In genomic region chr6:39792501-39793450, GRCh38 we compare ENCODE assay signal across 9 cellular contexts. TPM values are rescaled to one million over a fixed set of nuclear protein-coding genes. Genes with fewer than 3 reads are reported as not detected.
A peak's percentile ranks its signal among the peaks of the same experiment; 100 is the strongest.
DNase-seq lines count a peak whose midpoint lies in the region; ATAC-seq and TF ChIP-seq lines count a peak whose summit lies in the region.
"Had no signal": no experiment of that assay in that cellular context is flagged by ENCODE, and none has a peak within 500 bp of the region (broad histone marks: within the 10 kb centered on the region; RNA-seq: fewer than 3 reads in every experiment).

No MANE protein-coding gene starts in this region.

- H3K9me3 Mint-ChIP-seq in activated naive CD8-positive, alpha-beta T cell (ENCODE audit: low read depth): no peaks in the 10 kb centered on the region
- H3K9me3 Mint-ChIP-seq in activated naive CD8-positive, alpha-beta T cell treated with anti-CD3 and anti-CD28 coated beads, Interleukin-2, amount 50 U/mL, for 24 hours: no peaks in the 10 kb centered on the region
- H3K9me3 Mint-ChIP-seq in nephron: no peaks in the 10 kb centered on the region

- H3K36me3 Mint-ChIP-seq in activated naive CD8-positive, alpha-beta T cell: no peaks in the 10 kb centered on the region
- no peaks in the 10 kb centered on the region for H3K36me3 Mint-ChIP-seq in activated naive CD8-positive, alpha-beta T cell treated with anti-CD3 and anti-CD28 coated beads, Interleukin-2, amount 50 U/mL, for 24 hours (ENCODE audit: low read depth)
- H3K36me3 Mint-ChIP-seq in nephron (ENCODE audit: low read depth): no peaks in the 10 kb centered on the region

- no peak for DNase-seq in activated naive CD8-positive, alpha-beta T cell treated with anti-CD3 and anti-CD28 coated beads, Interleukin-2, amount 50 U/mL, for 24 hours
- no peak for DNase-seq in esophagus squamous epithelium (lab: John Stamatoyannopoulos, UW)
- DNase-seq in NCI-H69 (lab: John Stamatoyannopoulos, UW): no peak
- DNase-seq in kidney tubule cell (ENCODE audit: low spot score): no peak
- DNase-seq: PC-9 had no signal

- H3K4me1 Mint-ChIP-seq in activated naive CD8-positive, alpha-beta T cell (ENCODE audit: low read depth): peaks cover 5% of the 10 kb centered on the region
- no peaks in the 10 kb centered on the region for H3K4me1 Mint-ChIP-seq in activated naive CD8-positive, alpha-beta T cell treated with anti-CD3 and anti-CD28 coated beads, Interleukin-2, amount 50 U/mL, for 24 hours
- H3K4me1 Mint-ChIP-seq in nephron: peaks cover 49% of the 10 kb centered on the region

- intact Hi-C loops in esophagus squamous epithelium (cut with DNase I): no loop called here

- peaks cover 33% of the 10 kb centered on the region for H3K27me3 Mint-ChIP-seq in activated naive CD8-positive, alpha-beta T cell
- H3K27me3 Mint-ChIP-seq in activated naive CD8-positive, alpha-beta T cell treated with anti-CD3 and anti-CD28 coated beads, Interleukin-2, amount 50 U/mL, for 24 hours: peaks cover 51% of the 10 kb centered on the region
- peaks cover 18% of the 10 kb centered on the region for H3K27me3 Mint-ChIP-seq in nephron (ENCODE audit: low read depth)

- no peak for TF ChIP-seq POLR2A in esophagus squamous epithelium (IDR thresholded peaks at IDR 0.05)

- H3K36me3 ChIP-seq in esophagus squamous epithelium (no peaks in the 10 kb centered on the region), urinary bladder (ENCODE audit: insufficient read depth) (no peaks in the 10 kb centered on the region)

- 24 to 26% methylated on average over 13 to 14 of the region's 33 CpGs for WGBS in esophagus squamous epithelium, 2 donors
- WGBS in urinary bladder: 7% methylated on average over 33 of the region's 33 CpGs

- H3K9me3 ChIP-seq in esophagus squamous epithelium: no peaks in the 10 kb centered on the region

- ATAC-seq in activated naive CD8-positive, alpha-beta T cell treated with anti-CD3 and anti-CD28 coated beads, Interleukin-2, amount 50 U/mL, for 24 hours: no peak
- ATAC-seq in HG02840 (IDR thresholded peaks at IDR 0.05; ENCODE audit: low FRiP score, unreplicated experiment): no peak

- peak overlapping the region; percentile 70 to 90 (median 83) for H3K27ac ChIP-seq in esophagus squamous epithelium
- H3K27ac ChIP-seq in urinary bladder (ENCODE audit: low read depth): peak overlapping the region; percentile 35
- H3K27ac ChIP-seq: PC-9 had no signal

- peak overlapping the region; percentile 42 for H3K4me3 Mint-ChIP-seq in activated naive CD8-positive, alpha-beta T cell
- no peak overlapping the region for H3K4me3 Mint-ChIP-seq in activated naive CD8-positive, alpha-beta T cell treated with anti-CD3 and anti-CD28 coated beads, Interleukin-2, amount 50 U/mL, for 24 hours
- peak overlapping the region; percentile 90 to 95 (median 91) for H3K4me3 Mint-ChIP-seq in nephron

- H3K27ac Mint-ChIP-seq in activated naive CD8-positive, alpha-beta T cell: no peak overlapping the region
- no peak overlapping the region for H3K27ac Mint-ChIP-seq in activated naive CD8-positive, alpha-beta T cell treated with anti-CD3 and anti-CD28 coated beads, Interleukin-2, amount 50 U/mL, for 24 hours
- peak overlapping the region; percentile 57 to 89 (median 89) for H3K27ac Mint-ChIP-seq in nephron

- H3K27me3 ChIP-seq in esophagus squamous epithelium: peaks cover 0 to 53% (median 4%) of the 10 kb centered on the region in 4 donors

- no peak for TF ChIP-seq CTCF in esophagus squamous epithelium (IDR thresholded peaks at IDR 0.05)
- no peak for TF ChIP-seq CTCF in nephron (IDR thresholded peaks at IDR 0.05; ENCODE audit: unreplicated experiment in 3 of 3)

- peak overlapping the region; percentile 31 to 77 (median 56) for H3K4me3 ChIP-seq in esophagus squamous epithelium
- H3K4me3 ChIP-seq in urinary bladder (ENCODE audit: low read depth, low read length): peak overlapping the region; percentile 66
- H3K4me3 ChIP-seq: PC-9 had no signal

- H3K4me1 ChIP-seq in esophagus squamous epithelium (peaks cover 0 to 33% (median 4%) of the 10 kb centered on the region in 3 donors), urinary bladder (ENCODE audit: insufficient read depth) (no peaks in the 10 kb centered on the region)

RNA-seq across cellular contexts. Expression of gene DAAM2, which starts 0.6 kb away (rescaled TPM):
- total RNA-seq in esophagus squamous epithelium (10 to 100 TPM in 2 of 4 donors, 1 to 10 TPM in 2; 3.7 to 55.9 (median 11.9) TPM), urinary bladder (21.1 TPM)
- 25.9 TPM for polyA plus RNA-seq in urinary bladder
- total RNA-seq: PC-9 had no signal

Comparison
In these comparisons a context has a peak if more than half of its experiments do, and no peak if none do; other contexts are left out.
1. H3K27ac Mint-ChIP-seq: peak in nephron (3 of 3); none in activated naive CD8-positive, alpha-beta T cell (single experiment) and activated naive CD8-positive, alpha-beta T cell treated with anti-CD3 and anti-CD28 coated beads, Interleukin-2, amount 50 U/mL, for 24 hours (single experiment).